Comparison of ENCODE assay signal across 12 cellular contexts in genomic region chr10:16586358-16587138, GRCh38.
A peak's percentile ranks its signal among the peaks of the same experiment; 100 is the strongest.
DNase-seq lines count a peak whose midpoint lies in the region; ATAC-seq and TF ChIP-seq lines count a peak whose summit lies in the region.
"Had no signal": no experiment of that assay in that cellular context is flagged by ENCODE, and none has a peak within 500 bp of the region (broad histone marks: within the 10 kb centered on the region; RNA-seq: fewer than 3 reads in every experiment).

No MANE protein-coding gene starts in this region.

- no peaks in the 10 kb centered on the region for H3K36me3 Mint-ChIP-seq in glutamatergic neuron (ENCODE audit: unreplicated experiment)
- H3K36me3 Mint-ChIP-seq: natural killer cell treated with Interleukin-12 subunit alpha and Interleukin-12 subunit beta and Interleukin-15 and Interleukin-18, amount 100 ng/mL, for 72 hours had no signal

- peak overlapping the region; percentile 26 for H3K4me3 ChIP-seq in GM12865 (ENCODE audit: low read depth, low read length)
- H3K4me3 ChIP-seq in ascending aorta, result no peak overlapping the region

- H3K27ac Mint-ChIP-seq in glutamatergic neuron (ENCODE audit: unreplicated experiment), result no peak overlapping the region
- H3K27ac Mint-ChIP-seq: natural killer cell treated with Interleukin-12 subunit alpha and Interleukin-12 subunit beta and Interleukin-15 and Interleukin-18, amount 100 ng/mL, for 72 hours had no signal

- no peaks in the 10 kb centered on the region for H3K4me1 ChIP-seq in ascending aorta

- H3K36me3 ChIP-seq in ascending aorta, result no peaks in the 10 kb centered on the region

- intact Hi-C loops in ascending aorta (cut with DNase I), result no loop called here

- H3K4me1 Mint-ChIP-seq in glutamatergic neuron (ENCODE audit: low read depth, unreplicated experiment), result no peaks in the 10 kb centered on the region

- no peaks in the 10 kb centered on the region for H3K27me3 Mint-ChIP-seq in glutamatergic neuron (ENCODE audit: unreplicated experiment)

- TF ChIP-seq CTCF in GM12865 (IDR thresholded peaks at IDR 0.05; ENCODE audit: insufficient read depth, low read depth, low read length, missing control alignments), result no peak
- TF ChIP-seq CTCF in ascending aorta (IDR thresholded peaks at IDR 0.05), result no peak
- no peak for TF ChIP-seq CTCF in glutamatergic neuron (IDR thresholded peaks at IDR 0.05; ENCODE audit: partially characterized antibody, unreplicated experiment)

- H3K9me3 Mint-ChIP-seq in glutamatergic neuron (ENCODE audit: unreplicated experiment), result no peaks in the 10 kb centered on the region
- H3K9me3 Mint-ChIP-seq: natural killer cell treated with Interleukin-12 subunit alpha and Interleukin-12 subunit beta and Interleukin-15 and Interleukin-18, amount 100 ng/mL, for 72 hours had no signal

- DNase-seq in GM12865 (ENCODE audit: low read depth), result peak; percentile 84
- DNase-seq in GM19238 (ENCODE audit: insufficient read length, low spot score), result peak; percentile 20
- no peak for DNase-seq in ascending aorta (ENCODE audit: low spot score in 2 of 2)
- DNase-seq in substantia nigra (lab: John Stamatoyannopoulos, UW), result no peak
- DNase-seq in glutamatergic neuron, result no peak
- DNase-seq in NCI-H128 (lab: John Stamatoyannopoulos, UW; ENCODE audit: unreplicated experiment), result no peak
- DNase-seq: activated T-cell treated with anti-CD3 and anti-CD28 coated beads for 4 hours, NCI-H1694 treated with DMSO at 0.1 percent for 48 hours had no signal

- ATAC-seq in HG02588 (IDR thresholded peaks at IDR 0.05; ENCODE audit: unreplicated experiment) (peak; percentile 90), HG03342 (IDR thresholded peaks at IDR 0.05; ENCODE audit: unreplicated experiment) (peak; percentile 93)
- ATAC-seq: esophagus mucosa had no signal

- no peaks in the 10 kb centered on the region for H3K9me3 ChIP-seq in ascending aorta

- no peak overlapping the region for H3K27ac ChIP-seq in ascending aorta
- no peak overlapping the region for H3K27ac ChIP-seq in substantia nigra (ENCODE audit: low read depth, low read length, poor library complexity, severe bottlenecking)

- no peaks in the 10 kb centered on the region for H3K27me3 ChIP-seq in ascending aorta

- H3K4me3 Mint-ChIP-seq in glutamatergic neuron (ENCODE audit: unreplicated experiment), result no peak overlapping the region
- H3K4me3 Mint-ChIP-seq: natural killer cell treated with Interleukin-12 subunit alpha and Interleukin-12 subunit beta and Interleukin-15 and Interleukin-18, amount 100 ng/mL, for 72 hours had no signal

Comparison
In these comparisons a context has a peak if more than half of its experiments do, and no peak if none do; other contexts are left out.
1. DNase-seq: peak in GM12865 (single experiment) and GM19238 (single experiment); none in ascending aorta (0 of 2), substantia nigra (0 of 49), glutamatergic neuron (single experiment) and NCI-H128 (single experiment).